15 cellular contexts compared by ENCODE assay signal in genomic region chr5:102975040-102975439, GRCh38.
A peak's percentile ranks its signal among the peaks of the same experiment; 100 is the strongest.
DNase-seq lines count a peak whose midpoint lies in the region; ATAC-seq, FAIRE-seq and TF ChIP-seq lines count a peak whose summit lies in the region.
"Had no signal": no experiment of that assay in that cellular context is flagged by ENCODE, and none has a peak within 500 bp of the region (broad histone marks: within the 10 kb centered on the region; RNA-seq: fewer than 3 reads in every experiment).

No MANE protein-coding gene starts in this region.

- H3K27me3 ChIP-seq in psoas muscle (ENCODE audit: insufficient read depth in 3 of 3, low read length in 2 of 3) (no peaks in the 10 kb centered on the region), hepatocyte (no peaks in the 10 kb centered on the region)
- H3K27me3 ChIP-seq: upper lobe of left lung had no signal

- H3K79me2 ChIP-seq in hepatocyte, result no peaks in the 10 kb centered on the region

- H3K4me3 ChIP-seq in psoas muscle, result no peak overlapping the region
- no peak overlapping the region for H3K4me3 ChIP-seq in hepatocyte
- H3K4me3 ChIP-seq: lower lobe of right lung, upper lobe of left lung had no signal

- H2AFZ ChIP-seq in hepatocyte, result no peak overlapping the region

- intact Hi-C loops in psoas muscle (cut with DNase I), result loop anchor here in 1 of 2 donors (10.0 kb wide), 1 partner anchor 190 kb away; no protein-coding TSS in a partner anchor

- FAIRE-seq in HTR-8/SVneo (lab: Jason Lieb, UNC), result no peak
- FAIRE-seq: TTC549 had no signal

- DNase-seq in G401 (ENCODE audit: low spot score) (peak; percentile 25), NCI-H2107 (lab: John Stamatoyannopoulos, UW) (peak; percentile 13), astrocyte of the hippocampus (ENCODE audit: low read depth, low spot score) (peak; percentile 54), psoas muscle (no peak), NCI-H1930 (lab: John Stamatoyannopoulos, UW) (no peak), CD1c-positive myeloid dendritic cell (ENCODE audit: extremely low spot score) (no peak), hepatocyte (ENCODE audit: low spot score) (no peak), HTR-8/SVneo (ENCODE audit: insufficient read length, low spot score) (no peak)
- DNase-seq: activated CD8-positive, alpha-beta T cell treated with anti-CD3 and anti-CD28 coated beads for 36 hours; CD4-positive, CD25-positive, alpha-beta regulatory T cell; lower lobe of right lung; SIG-M5; stimulated activated CD4-positive, alpha-beta T cell treated with anti-CD3 and anti-CD28 coated beads, Interleukin-2, amount 100 ng/mL, for 48 hours; upper lobe of left lung had no signal

- H3K36me3 ChIP-seq in psoas muscle (ENCODE audit: insufficient read depth in 1 of 2, low read depth in 1 of 2) (peaks cover 0 to 12% of the 10 kb centered on the region in 2 donors), hepatocyte (replicated peaks; ENCODE audit: insufficient read depth, low read depth) (no peaks in the 10 kb centered on the region)
- H3K36me3 ChIP-seq: lower lobe of right lung, upper lobe of left lung had no signal

- H3K27ac ChIP-seq in psoas muscle (peak overlapping the region; percentile 71), hepatocyte (no peak overlapping the region)
- H3K27ac ChIP-seq: lower lobe of right lung, upper lobe of left lung had no signal

- ATAC-seq in psoas muscle, result peak in 2 of 4 donors; percentile 13 to 18
- ATAC-seq: activated CD8-positive, alpha-beta T cell treated with anti-CD3 and anti-CD28 coated beads for 36 hours had no signal

- H4K20me1 ChIP-seq in hepatocyte (ENCODE audit: insufficient read depth, poor library complexity, severe bottlenecking), result no peaks in the 10 kb centered on the region

- in situ Hi-C loops in G401 (cut with HindIII; ENCODE audit: low sequenced_read_pairs), result no loop called here

- H3K4me2 ChIP-seq in hepatocyte, result no peak overlapping the region

- 34 to 44% (median 35%) methylated on average over 4 of the region's 4 CpGs for WGBS in psoas muscle, 3 donors
- 93% methylated on average over 4 of the region's 4 CpGs for WGBS in hepatocyte (ENCODE audit: low lambda C conversion rate, missing lambda C conversion rate)

- TF ChIP-seq CTCF in psoas muscle (IDR thresholded peaks at IDR 0.05) (no peak), hepatocyte (IDR thresholded peaks at IDR 0.05; ENCODE audit: poor library complexity) (no peak)

- no peaks in the 10 kb centered on the region for H3K9me3 ChIP-seq in psoas muscle
- no peaks in the 10 kb centered on the region for H3K9me3 ChIP-seq in hepatocyte (ENCODE audit: low read depth)
- H3K9me3 ChIP-seq: lower lobe of right lung, upper lobe of left lung had no signal

- H3K4me1 ChIP-seq in psoas muscle (peaks cover 13% of the 10 kb centered on the region), hepatocyte (ENCODE audit: insufficient read depth) (no peaks in the 10 kb centered on the region)

- H3K9me2 ChIP-seq in hepatocyte (replicated peaks; ENCODE audit: insufficient read depth), result no peaks in the 10 kb centered on the region

Comparison
In these comparisons a context has a peak if more than half of its experiments do, and no peak if none do; other contexts are left out.
1. DNase-seq: peak in G401 (single experiment), NCI-H2107 (single experiment) and astrocyte of the hippocampus (single experiment); none in psoas muscle (0 of 2), NCI-H1930 (0 of 2), CD1c-positive myeloid dendritic cell (single experiment), hepatocyte (single experiment) and HTR-8/SVneo (single experiment).